Comparison of ENCODE assay signal across 22 cellular contexts in genomic region chr12:54925319-54925718, GRCh38. TPM values are rescaled to one million over a fixed set of nuclear protein-coding genes. Genes with fewer than 3 reads are reported as not detected.
DNase-seq lines count a peak whose midpoint lies in the region; ATAC-seq and TF ChIP-seq lines count a peak whose summit lies in the region.
"Had no signal": no experiment of that assay in that cellular context is flagged by ENCODE, and none has a peak within 500 bp of the region (broad histone marks: within the 10 kb centered on the region; RNA-seq: fewer than 3 reads in every experiment).

No MANE protein-coding gene starts in this region.

- H3K27ac Mint-ChIP-seq in activated naive CD4-positive, alpha-beta T cell treated with anti-CD3 and anti-CD28 coated beads, Interleukin-2, amount 50 U/mL, for 24 hours = peak overlapping the region; percentile 37
- H3K27ac Mint-ChIP-seq in activated naive CD4-positive, alpha-beta T cell treated with anti-CD3 and anti-CD28 coated beads, Interleukin-2, amount 10 ng/mL, durations not matched to agents 7 days and 5 days = no peak overlapping the region
- no peak overlapping the region for H3K27ac Mint-ChIP-seq in GM23338
- H3K27ac Mint-ChIP-seq in stimulated activated effector memory CD8-positive, alpha-beta T cell treated with anti-CD3 and anti-CD28 coated beads, Interleukin-12 subunit alpha, Interleukin-12 subunit beta, amount 100 ng/mL, for 72 hours = peak overlapping the region; percentile 15
- H3K27ac Mint-ChIP-seq: B cell; CD4-positive, alpha-beta T cell; CD8-positive, alpha-beta T cell had no signal

- H3K4me1 Mint-ChIP-seq in activated naive CD4-positive, alpha-beta T cell treated with anti-CD3 and anti-CD28 coated beads, Interleukin-2, amount 50 U/mL, for 24 hours = peaks cover 19% of the 10 kb centered on the region
- H3K4me1 Mint-ChIP-seq in activated naive CD4-positive, alpha-beta T cell treated with anti-CD3 and anti-CD28 coated beads, Interleukin-2, amount 10 ng/mL, durations not matched to agents 7 days and 5 days = no peaks in the 10 kb centered on the region
- peaks cover 18% of the 10 kb centered on the region; the same call in 2 of the 3 replicates for H3K4me1 Mint-ChIP-seq in GM23338
- H3K4me1 Mint-ChIP-seq in stimulated activated effector memory CD8-positive, alpha-beta T cell treated with anti-CD3 and anti-CD28 coated beads, Interleukin-12 subunit alpha, Interleukin-12 subunit beta, amount 100 ng/mL, for 72 hours = no peaks in the 10 kb centered on the region
- H3K4me1 Mint-ChIP-seq: B cell had no signal

- no peaks in the 10 kb centered on the region for H3K27me3 Mint-ChIP-seq in activated naive CD4-positive, alpha-beta T cell treated with anti-CD3 and anti-CD28 coated beads, Interleukin-2, amount 50 U/mL, for 24 hours
- H3K27me3 Mint-ChIP-seq in activated naive CD4-positive, alpha-beta T cell treated with anti-CD3 and anti-CD28 coated beads, Interleukin-2, amount 10 ng/mL, durations not matched to agents 7 days and 5 days = no peaks in the 10 kb centered on the region
- peaks cover 8% of the 10 kb centered on the region for H3K27me3 Mint-ChIP-seq in GM23338 (ENCODE audit: insufficient read depth, low read depth, poor library complexity)
- H3K27me3 Mint-ChIP-seq: B cell; CD4-positive, alpha-beta T cell had no signal

- CTCF ChIA-PET in activated naive CD4-positive, alpha-beta T cell treated with anti-CD3 and anti-CD28 coated beads, Interleukin-2, amount 10 ng/mL, durations not matched to agents 7 days and 5 days (lab: Charles Lee) = no interaction called here

- peaks cover 15% of the 10 kb centered on the region for H3K36me3 Mint-ChIP-seq in activated naive CD4-positive, alpha-beta T cell treated with anti-CD3 and anti-CD28 coated beads, Interleukin-2, amount 50 U/mL, for 24 hours
- peaks cover 12% of the 10 kb centered on the region for H3K36me3 Mint-ChIP-seq in activated naive CD4-positive, alpha-beta T cell treated with anti-CD3 and anti-CD28 coated beads, Interleukin-2, amount 10 ng/mL, durations not matched to agents 7 days and 5 days
- peaks cover 18% of the 10 kb centered on the region for H3K36me3 Mint-ChIP-seq in GM23338 (ENCODE audit: low read depth)
- no peaks in the 10 kb centered on the region for H3K36me3 Mint-ChIP-seq in stimulated activated effector memory CD8-positive, alpha-beta T cell treated with anti-CD3 and anti-CD28 coated beads, Interleukin-12 subunit alpha, Interleukin-12 subunit beta, amount 100 ng/mL, for 72 hours

- no peak overlapping the region for H3K4me3 Mint-ChIP-seq in activated naive CD4-positive, alpha-beta T cell treated with anti-CD3 and anti-CD28 coated beads, Interleukin-2, amount 50 U/mL, for 24 hours
- no peak overlapping the region for H3K4me3 Mint-ChIP-seq in activated naive CD4-positive, alpha-beta T cell treated with anti-CD3 and anti-CD28 coated beads, Interleukin-2, amount 10 ng/mL, durations not matched to agents 7 days and 5 days
- no peak overlapping the region for H3K4me3 Mint-ChIP-seq in GM23338
- H3K4me3 Mint-ChIP-seq in stimulated activated effector memory CD8-positive, alpha-beta T cell treated with anti-CD3 and anti-CD28 coated beads, Interleukin-12 subunit alpha, Interleukin-12 subunit beta, amount 100 ng/mL, for 72 hours = no peak overlapping the region
- H3K4me3 Mint-ChIP-seq: B cell; CD4-positive, alpha-beta T cell; CD8-positive, alpha-beta T cell had no signal

- no peak overlapping the region for H2AFZ ChIP-seq in GM23338

- intact Hi-C loops in gastrocnemius medialis (cut with DNase I; ENCODE audit: low total_unique reads) = no loop called here

- in situ Hi-C loops in gastrocnemius medialis (cut with MboI; ENCODE audit: low sequenced_read_pairs in 4 of 4) = loop anchor here in 1 of 4 donors (25.0 kb wide), 1 partner anchor 188 kb away; no protein-coding TSS in a partner anchor

- H3K27me3 ChIP-seq in GM23338 (ENCODE audit: insufficient read depth) (peaks cover 16% of the 10 kb centered on the region; the same call in 1 of the 2 replicates), gastrocnemius medialis (no peaks in the 10 kb centered on the region)
- H3K27me3 ChIP-seq: BLaER1 treated with 17β-estradiol and CSF1 and Interleukin-3, amounts not matched to agents 10 nM and 100 nM had no signal

- no peaks in the 10 kb centered on the region for H3K9me3 ChIP-seq in gastrocnemius medialis
- H3K9me3 ChIP-seq: A549, Caco-2 had no signal

- TF ChIP-seq CTCF in GM23338 (conservative IDR thresholded peaks at IDR 0.05; ENCODE audit: low read depth in 2 of 2) = no peak
- no peak for TF ChIP-seq CTCF in gastrocnemius medialis (IDR thresholded peaks at IDR 0.05 in 4 of 5, conservative IDR thresholded peaks at IDR 0.05 in 1 of 5)

- H3K4me1 ChIP-seq in GM23338 (ENCODE audit: insufficient read depth) = peaks cover 11% of the 10 kb centered on the region
- no peaks in the 10 kb centered on the region for H3K4me1 ChIP-seq in gastrocnemius medialis
- H3K4me1 ChIP-seq: A549; BLaER1 treated with 17β-estradiol and CSF1 and Interleukin-3, amounts not matched to agents 10 nM and 100 nM; Caco-2 had no signal

- H3K4me3 ChIP-seq in GM23338 (no peak overlapping the region), gastrocnemius medialis (no peak overlapping the region)
- H3K4me3 ChIP-seq: A549; BLaER1 treated with 17β-estradiol and CSF1 and Interleukin-3, amounts not matched to agents 10 nM and 100 nM had no signal

- H3K79me2 ChIP-seq in GM23338 (replicated peaks; ENCODE audit: insufficient read depth) = no peaks in the 10 kb centered on the region

- no peaks in the 10 kb centered on the region for H3F3A ChIP-seq in GM23338 (replicated peaks; ENCODE audit: low read depth)

- 0 out of 2 replicates have a peak overlapping the region, but pooled peaks have one; percentile 23 for H3K4me2 ChIP-seq in GM23338
- H3K4me2 ChIP-seq: A549; BLaER1 treated with 17β-estradiol and CSF1 and Interleukin-3, amounts not matched to agents 10 nM and 100 nM had no signal

- H3K27ac ChIP-seq in GM23338 (ENCODE audit: low read depth) (no peak overlapping the region), gastrocnemius medialis (no peak overlapping the region)
- H3K27ac ChIP-seq: 22Rv1; A549; BLaER1 treated with 17β-estradiol and CSF1 and Interleukin-3, amounts not matched to agents 10 nM and 100 nM; C4-2B had no signal

- ATAC-seq in GM23338 (no peak), gastrocnemius medialis (no peak)
- no peak for ATAC-seq in stimulated activated effector memory CD8-positive, alpha-beta T cell treated with anti-CD3 and anti-CD28 coated beads, Interleukin-12 subunit alpha, Interleukin-12 subunit beta, amount 100 ng/mL, for 72 hours
- ATAC-seq: A549; CD8-positive, alpha-beta T cell had no signal

- no peaks in the 10 kb centered on the region for H3K9me2 ChIP-seq in GM23338 (ENCODE audit: insufficient read depth)

- TF ChIP-seq POLR2A in gastrocnemius medialis (IDR thresholded peaks at IDR 0.05) = no peak

- H3K9me3 Mint-ChIP-seq in activated naive CD4-positive, alpha-beta T cell treated with anti-CD3 and anti-CD28 coated beads, Interleukin-2, amount 50 U/mL, for 24 hours = peaks cover 9% of the 10 kb centered on the region
- H3K9me3 Mint-ChIP-seq in activated naive CD4-positive, alpha-beta T cell treated with anti-CD3 and anti-CD28 coated beads, Interleukin-2, amount 10 ng/mL, durations not matched to agents 7 days and 5 days = peaks cover 16% of the 10 kb centered on the region
- H3K9me3 Mint-ChIP-seq in GM23338 = peaks cover 32% of the 10 kb centered on the region
- H3K9me3 Mint-ChIP-seq in stimulated activated effector memory CD8-positive, alpha-beta T cell treated with anti-CD3 and anti-CD28 coated beads, Interleukin-12 subunit alpha, Interleukin-12 subunit beta, amount 100 ng/mL, for 72 hours = peaks cover 7% of the 10 kb centered on the region

- H3K36me3 ChIP-seq in GM23338 (ENCODE audit: insufficient read depth) (no peaks in the 10 kb centered on the region; the same call in 1 of the 2 replicates), gastrocnemius medialis (no peaks in the 10 kb centered on the region)

- DNase-seq in NCI-H2171 treated with DMSO at 0.1 percent for 48 hours (lab: John Stamatoyannopoulos, UW) (peak; percentile 4), NCI-H2171 (lab: John Stamatoyannopoulos, UW) (no peak), GM23338 (ENCODE audit: low spot score) (no peak), gastrocnemius medialis (no peak), HuH-7 (ENCODE audit: low spot score) (no peak)
- no peak for DNase-seq in activated naive CD4-positive, alpha-beta T cell treated with anti-CD3 and anti-CD28 coated beads, Interleukin-2, amount 10 ng/mL, durations not matched to agents 7 days and 5 days
- no peak for DNase-seq in stimulated activated effector memory CD8-positive, alpha-beta T cell treated with anti-CD3 and anti-CD28 coated beads, Interleukin-12 subunit alpha, Interleukin-12 subunit beta, amount 100 ng/mL, for 72 hours (ENCODE audit: low spot score in 2 of 2)
- DNase-seq: AML-193; Caco-2; Calu3; CD4-positive, alpha-beta T cell; CD8-positive, alpha-beta T cell; DMS79 treated with DMSO at 0.1 percent for 48 hours; GF-D8 had no signal

- H4K20me1 ChIP-seq in GM23338 (replicated peaks; ENCODE audit: insufficient read depth) = no peaks in the 10 kb centered on the region
- H4K20me1 ChIP-seq: BLaER1 treated with 17β-estradiol and CSF1 and Interleukin-3, amounts not matched to agents 10 nM and 100 nM had no signal

TF ChIP-seq in GM23338, 12 proteins besides CTCF, POLR2A, EP300 and RAD21 (continues in another document):
- TF ChIP-seq EZH2 (IDR thresholded peaks at IDR 0.05; ENCODE audit: low read depth, unreplicated experiment) = no peak
- no peak for TF ChIP-seq POLR2AphosphoS5 (IDR thresholded peaks at IDR 0.05; ENCODE audit: low read depth)
- TF ChIP-seq ZNF114 (CRISPR knock-in tag; IDR thresholded peaks at IDR 0.05) = no peak
- no peak for TF ChIP-seq ZNF331 (CRISPR knock-in tag; IDR thresholded peaks at IDR 0.05; ENCODE audit: low read depth)
- no peak for TF ChIP-seq CREB1 (CRISPR knock-in tag; IDR thresholded peaks at IDR 0.05; ENCODE audit: low read depth)
- TF ChIP-seq JUNB (IDR thresholded peaks at IDR 0.05; ENCODE audit: unreplicated experiment) = no peak

RNA-seq across cellular contexts. Expression of gene TESPA1, which starts 59.2 kb away (rescaled TPM):
- total RNA-seq in GM23338 (2014; rRNA removed; shearing (Covaris generic)) = not detected in 2 replicates
- 0.34 TPM in 1 of 2 replicates, not detected in the other for polyA plus RNA-seq in GM23338 (2016; fragmentation: Nextera tagmentation; extraction: Ambion mirVana)
- total RNA-seq in gastrocnemius medialis = 1 to 10 TPM in 1 of 4 donors, under 1 TPM in 1, not detected in 2; 0.94 to 1.1 TPM
- total RNA-seq: A172, Caco-2, Calu3 had no signal
- polyA plus RNA-seq: A549, BJ had no signal

Comparison
In these comparisons a context has a peak if more than half of its experiments do, and no peak if none do; other contexts are left out.
1. H3K27ac Mint-ChIP-seq: peak in activated naive CD4-positive, alpha-beta T cell treated with anti-CD3 and anti-CD28 coated beads, Interleukin-2, amount 50 U/mL, for 24 hours (single experiment) and stimulated activated effector memory CD8-positive, alpha-beta T cell treated with anti-CD3 and anti-CD28 coated beads, Interleukin-12 subunit alpha, Interleukin-12 subunit beta, amount 100 ng/mL, for 72 hours (single experiment); none in activated naive CD4-positive, alpha-beta T cell treated with anti-CD3 and anti-CD28 coated beads, Interleukin-2, amount 10 ng/mL, durations not matched to agents 7 days and 5 days (single experiment) and GM23338 (single experiment).